ENCODE assay signal across 2 cellular contexts in the genomic region with DNA sequence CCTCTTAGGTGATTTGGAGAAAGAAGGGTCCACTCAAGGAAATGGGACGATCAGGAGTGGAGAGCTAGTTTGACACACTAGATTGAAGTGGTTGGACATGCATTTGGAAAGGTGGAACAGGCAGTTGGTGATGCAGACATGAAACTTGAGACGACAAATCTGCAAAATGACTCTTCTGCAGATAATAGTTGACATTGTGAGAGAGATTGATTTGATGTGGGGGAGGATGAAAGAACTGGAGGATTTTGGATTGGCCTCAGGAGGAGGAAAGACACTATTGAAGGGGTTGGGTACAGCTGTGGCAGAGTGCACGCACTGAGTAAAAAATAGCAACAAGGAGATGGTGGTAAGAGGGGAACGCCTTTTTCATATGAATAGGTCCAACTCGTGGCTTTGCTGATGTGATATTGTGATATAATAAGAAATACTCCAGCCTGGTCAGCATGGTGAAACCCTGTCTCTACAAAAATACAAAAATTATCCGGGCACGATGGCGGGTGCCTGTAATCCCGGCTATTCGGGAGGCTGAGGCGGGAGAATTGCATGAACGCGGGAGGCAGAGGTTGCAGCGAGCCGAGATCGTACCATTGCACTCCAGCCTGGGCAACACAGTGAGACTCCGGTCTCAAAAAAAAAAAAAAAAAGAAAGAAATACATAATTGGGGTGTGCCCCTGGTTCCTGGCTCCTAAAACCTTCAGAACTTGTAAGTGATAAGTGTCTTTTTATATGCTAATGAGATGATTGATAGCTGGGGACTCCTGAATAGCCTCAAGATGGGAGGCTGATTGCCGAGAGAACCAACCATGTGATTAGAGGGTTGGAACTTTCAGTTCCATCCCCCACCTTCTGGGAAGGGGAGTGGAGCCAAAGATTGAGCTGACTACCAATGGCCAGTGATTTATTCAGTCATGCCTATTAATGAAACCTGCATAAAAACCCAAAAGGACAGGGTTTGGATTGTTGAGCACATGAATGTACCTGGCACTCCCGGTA.
A peak's percentile ranks its signal among the peaks of the same experiment; 100 is the strongest.
TF ChIP-seq lines count a peak whose summit lies in the region.

No MANE protein-coding gene starts in this region.

TF ChIP-seq in GM23338, 12 proteins besides CTCF, POLR2A, EP300 and RAD21 (continued from another document):
- TF ChIP-seq, protein P1, sequence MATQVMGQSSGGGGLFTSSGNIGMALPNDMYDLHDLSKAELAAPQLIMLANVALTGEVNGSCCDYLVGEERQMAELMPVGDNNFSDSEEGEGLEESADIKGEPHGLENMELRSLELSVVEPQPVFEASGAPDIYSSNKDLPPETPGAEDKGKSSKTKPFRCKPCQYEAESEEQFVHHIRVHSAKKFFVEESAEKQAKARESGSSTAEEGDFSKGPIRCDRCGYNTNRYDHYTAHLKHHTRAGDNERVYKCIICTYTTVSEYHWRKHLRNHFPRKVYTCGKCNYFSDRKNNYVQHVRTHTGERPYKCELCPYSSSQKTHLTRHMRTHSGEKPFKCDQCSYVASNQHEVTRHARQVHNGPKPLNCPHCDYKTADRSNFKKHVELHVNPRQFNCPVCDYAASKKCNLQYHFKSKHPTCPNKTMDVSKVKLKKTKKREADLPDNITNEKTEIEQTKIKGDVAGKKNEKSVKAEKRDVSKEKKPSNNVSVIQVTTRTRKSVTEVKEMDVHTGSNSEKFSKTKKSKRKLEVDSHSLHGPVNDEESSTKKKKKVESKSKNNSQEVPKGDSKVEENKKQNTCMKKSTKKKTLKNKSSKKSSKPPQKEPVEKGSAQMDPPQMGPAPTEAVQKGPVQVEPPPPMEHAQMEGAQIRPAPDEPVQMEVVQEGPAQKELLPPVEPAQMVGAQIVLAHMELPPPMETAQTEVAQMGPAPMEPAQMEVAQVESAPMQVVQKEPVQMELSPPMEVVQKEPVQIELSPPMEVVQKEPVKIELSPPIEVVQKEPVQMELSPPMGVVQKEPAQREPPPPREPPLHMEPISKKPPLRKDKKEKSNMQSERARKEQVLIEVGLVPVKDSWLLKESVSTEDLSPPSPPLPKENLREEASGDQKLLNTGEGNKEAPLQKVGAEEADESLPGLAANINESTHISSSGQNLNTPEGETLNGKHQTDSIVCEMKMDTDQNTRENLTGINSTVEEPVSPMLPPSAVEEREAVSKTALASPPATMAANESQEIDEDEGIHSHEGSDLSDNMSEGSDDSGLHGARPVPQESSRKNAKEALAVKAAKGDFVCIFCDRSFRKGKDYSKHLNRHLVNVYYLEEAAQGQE (IDR thresholded peaks at IDR 0.05; ENCODE audit: unreplicated experiment): no peak
- no peak for TF ChIP-seq STAT1 (IDR thresholded peaks at IDR 0.05; ENCODE audit: unreplicated experiment)

TF ChIP-seq in WTC11, 78 proteins besides CTCF, POLR2A, EP300 and RAD21:
- peak; percentile 60 for TF ChIP-seq USF2 (CRISPR knock-in tag; IDR thresholded peaks at IDR 0.05)
- no peak for TF ChIP-seq PREB (CRISPR knock-in tag; IDR thresholded peaks at IDR 0.05; ENCODE audit: borderline replicate concordance)
- peak; percentile 90 for TF ChIP-seq ZNF121 (CRISPR knock-in tag; IDR thresholded peaks at IDR 0.05)
